In genomic region chr6:25051083-25051482, GRCh38 we compare ENCODE assay signal across 13 cellular contexts.
A peak's percentile ranks its signal among the peaks of the same experiment; 100 is the strongest.
DNase-seq lines count a peak whose midpoint lies in the region; ATAC-seq and TF ChIP-seq lines count a peak whose summit lies in the region.
"Had no signal": no experiment of that assay in that cellular context is flagged by ENCODE, and none has a peak within 500 bp of the region (broad histone marks: within the 10 kb centered on the region; RNA-seq: fewer than 3 reads in every experiment).

No MANE protein-coding gene starts in this region.

- H3K27me3 ChIP-seq in OCI-LY1 (ENCODE audit: insufficient read depth, low read length) = no peaks in the 10 kb centered on the region
- H3K27me3 ChIP-seq: neural progenitor cell had no signal

- H3K27ac ChIP-seq in OCI-LY1 (ENCODE audit: low read depth, low read length, poor library complexity, severe bottlenecking) = peak overlapping the region; percentile 96
- H3K27ac ChIP-seq: neural progenitor cell had no signal

- TF ChIP-seq CTCF in OCI-LY1 (IDR thresholded peaks at IDR 0.05; ENCODE audit: low read length) = no peak

- peak overlapping the region; percentile 67 for H3K9ac ChIP-seq in OCI-LY1 (ENCODE audit: low read length)
- H3K9ac ChIP-seq: neural progenitor cell had no signal

- H3K9me3 Mint-ChIP-seq in activated T-cell treated with anti-CD3 and anti-CD28 coated beads, Interleukin-2, amount 50 U/mL, for 4 hours = peaks cover 5% of the 10 kb centered on the region
- H3K9me3 Mint-ChIP-seq in activated naive CD8-positive, alpha-beta T cell treated with anti-CD3 and anti-CD28 coated beads, Interleukin-2, amount 10 ng/mL, durations not matched to agents 7 days and 5 days = peaks cover 3% of the 10 kb centered on the region
- peaks cover 1 to 4% of the 10 kb centered on the region in 2 donors for H3K9me3 Mint-ChIP-seq in stimulated activated naive B cell treated with anti-CD40 and anti-IgM and Interleukin-4, amounts not matched to agents 10 μg/mL and 1 μg/mL and 100 μg/mL, for 72 hours

- H3K36me3 ChIP-seq in OCI-LY1 (ENCODE audit: insufficient read depth, low read length) = no peaks in the 10 kb centered on the region
- H3K36me3 ChIP-seq: neural progenitor cell had no signal

- peak overlapping the region; percentile 49 for H3K4me3 Mint-ChIP-seq in activated T-cell treated with anti-CD3 and anti-CD28 coated beads, Interleukin-2, amount 50 U/mL, for 4 hours
- H3K4me3 Mint-ChIP-seq in activated naive CD8-positive, alpha-beta T cell treated with anti-CD3 and anti-CD28 coated beads, Interleukin-2, amount 10 ng/mL, durations not matched to agents 7 days and 5 days = peak overlapping the region; percentile 75
- peak overlapping the region; percentile 54 to 68 for H3K4me3 Mint-ChIP-seq in stimulated activated naive B cell treated with anti-CD40 and anti-IgM and Interleukin-4, amounts not matched to agents 10 μg/mL and 1 μg/mL and 100 μg/mL, for 72 hours
- H3K4me3 Mint-ChIP-seq: neural progenitor cell had no signal

- H3K4me1 ChIP-seq in OCI-LY1 (ENCODE audit: insufficient read depth, low read length, severe bottlenecking) = peaks cover 61% of the 10 kb centered on the region
- H3K4me1 ChIP-seq: neural progenitor cell had no signal

- H3K4me3 ChIP-seq in OCI-LY1 (ENCODE audit: low read depth, low read length, poor library complexity, severe bottlenecking) = peak overlapping the region; percentile 50
- H3K4me3 ChIP-seq: neural progenitor cell had no signal

- peak overlapping the region; percentile 91 for H3K27ac Mint-ChIP-seq in activated naive CD8-positive, alpha-beta T cell treated with anti-CD3 and anti-CD28 coated beads, Interleukin-2, amount 10 ng/mL, durations not matched to agents 7 days and 5 days
- H3K27ac Mint-ChIP-seq in stimulated activated naive B cell treated with anti-CD40 and anti-IgM and Interleukin-4, amounts not matched to agents 10 μg/mL and 1 μg/mL and 100 μg/mL, for 72 hours = peak overlapping the region; percentile 88
- H3K27ac Mint-ChIP-seq: neural progenitor cell had no signal

- H3K4me2 ChIP-seq in OCI-LY1 (ENCODE audit: low read length) = peak overlapping the region; percentile 74
- H3K4me2 ChIP-seq: neural progenitor cell had no signal

- DNase-seq in activated T-cell treated with anti-CD3 and anti-CD28 coated beads, Interleukin-2, amount 50 U/mL, for 4 hours = no peak
- DNase-seq in activated T-cell treated with anti-CD3 and anti-CD28 coated beads for 4 hours (no peak), SHP77 (lab: John Stamatoyannopoulos, UW) (no peak), NCI-H2029 (lab: John Stamatoyannopoulos, UW) (no peak)
- no peak for DNase-seq in activated naive CD8-positive, alpha-beta T cell treated with anti-CD3 and anti-CD28 coated beads, Interleukin-2, amount 10 ng/mL, durations not matched to agents 7 days and 5 days
- DNase-seq in stimulated activated naive B cell treated with anti-CD40 and anti-IgM and Interleukin-4, amounts not matched to agents 10 μg/mL and 1 μg/mL and 100 μg/mL, for 72 hours = no peak
- DNase-seq: islet precursor cell, NCI-H146, NCI-H226 had no signal

- H3K36me3 Mint-ChIP-seq in activated T-cell treated with anti-CD3 and anti-CD28 coated beads, Interleukin-2, amount 50 U/mL, for 4 hours (ENCODE audit: insufficient read depth) = no peaks in the 10 kb centered on the region
- H3K36me3 Mint-ChIP-seq in activated naive CD8-positive, alpha-beta T cell treated with anti-CD3 and anti-CD28 coated beads, Interleukin-2, amount 10 ng/mL, durations not matched to agents 7 days and 5 days = peaks cover 8% of the 10 kb centered on the region
- H3K36me3 Mint-ChIP-seq in stimulated activated naive B cell treated with anti-CD40 and anti-IgM and Interleukin-4, amounts not matched to agents 10 μg/mL and 1 μg/mL and 100 μg/mL, for 72 hours = peaks cover 0 to 7% of the 10 kb centered on the region in 2 donors
- H3K36me3 Mint-ChIP-seq: neural progenitor cell had no signal

- H3F3A ChIP-seq in OCI-LY1 (ENCODE audit: insufficient read depth, low read length) = no peaks in the 10 kb centered on the region

- H3K9me3 ChIP-seq in OCI-LY1 (ENCODE audit: low read length) = no peaks in the 10 kb centered on the region

- no peaks in the 10 kb centered on the region for H3K9me2 ChIP-seq in OCI-LY1 (ENCODE audit: low read depth, low read length)

- POLR2A ChIA-PET in activated naive CD8-positive, alpha-beta T cell treated with anti-CD3 and anti-CD28 coated beads, Interleukin-2, amount 10 ng/mL, durations not matched to agents 7 days and 5 days (lab: Charles Lee) = interaction anchor here (0.9 to 2.3 kb wide), 3 partner anchors 9 to 24 kb away, joined by 3 to 6 read pairs (median 6); no protein-coding TSS in a partner anchor

- H2AFZ ChIP-seq in OCI-LY1 (ENCODE audit: low read length) = peak overlapping the region; percentile 44; the same call in 1 of the 2 replicates
- H2AFZ ChIP-seq: neural progenitor cell had no signal

- peaks cover 51% of the 10 kb centered on the region for H3K4me1 Mint-ChIP-seq in activated T-cell treated with anti-CD3 and anti-CD28 coated beads, Interleukin-2, amount 50 U/mL, for 4 hours (ENCODE audit: low read depth)
- peaks cover 46% of the 10 kb centered on the region for H3K4me1 Mint-ChIP-seq in activated naive CD8-positive, alpha-beta T cell treated with anti-CD3 and anti-CD28 coated beads, Interleukin-2, amount 10 ng/mL, durations not matched to agents 7 days and 5 days
- peaks cover 53 to 88% of the 10 kb centered on the region in 2 donors for H3K4me1 Mint-ChIP-seq in stimulated activated naive B cell treated with anti-CD40 and anti-IgM and Interleukin-4, amounts not matched to agents 10 μg/mL and 1 μg/mL and 100 μg/mL, for 72 hours

- no peak for ATAC-seq in activated T-cell treated with anti-CD3 and anti-CD28 coated beads, Interleukin-2, amount 50 U/mL, for 4 hours
- no peak for ATAC-seq in activated naive CD8-positive, alpha-beta T cell treated with anti-CD3 and anti-CD28 coated beads, Interleukin-2, amount 10 ng/mL, durations not matched to agents 7 days and 5 days (ENCODE audit: low read depth)
- no peak for ATAC-seq in stimulated activated naive B cell treated with anti-CD40 and anti-IgM and Interleukin-4, amounts not matched to agents 10 μg/mL and 1 μg/mL and 100 μg/mL, for 72 hours (replicated peaks)
- no peak for ATAC-seq in GM19395 (IDR thresholded peaks at IDR 0.05; ENCODE audit: unreplicated experiment)

- no peaks in the 10 kb centered on the region for H3K27me3 Mint-ChIP-seq in activated T-cell treated with anti-CD3 and anti-CD28 coated beads, Interleukin-2, amount 50 U/mL, for 4 hours (ENCODE audit: low read depth)
- peaks cover under 1% of the 10 kb centered on the region for H3K27me3 Mint-ChIP-seq in activated naive CD8-positive, alpha-beta T cell treated with anti-CD3 and anti-CD28 coated beads, Interleukin-2, amount 10 ng/mL, durations not matched to agents 7 days and 5 days
- H3K27me3 Mint-ChIP-seq in stimulated activated naive B cell treated with anti-CD40 and anti-IgM and Interleukin-4, amounts not matched to agents 10 μg/mL and 1 μg/mL and 100 μg/mL, for 72 hours = no peaks in the 10 kb centered on the region
- H3K27me3 Mint-ChIP-seq: effector memory CD8-positive, alpha-beta T cell had no signal

- no peaks in the 10 kb centered on the region for H3K79me2 ChIP-seq in OCI-LY1 (ENCODE audit: insufficient read depth, low read length)

- no peaks in the 10 kb centered on the region for H4K20me1 ChIP-seq in OCI-LY1 (ENCODE audit: insufficient read depth, low read length)
